Comparison of ENCODE assay signal across 1 cellular context in the genomic region with DNA sequence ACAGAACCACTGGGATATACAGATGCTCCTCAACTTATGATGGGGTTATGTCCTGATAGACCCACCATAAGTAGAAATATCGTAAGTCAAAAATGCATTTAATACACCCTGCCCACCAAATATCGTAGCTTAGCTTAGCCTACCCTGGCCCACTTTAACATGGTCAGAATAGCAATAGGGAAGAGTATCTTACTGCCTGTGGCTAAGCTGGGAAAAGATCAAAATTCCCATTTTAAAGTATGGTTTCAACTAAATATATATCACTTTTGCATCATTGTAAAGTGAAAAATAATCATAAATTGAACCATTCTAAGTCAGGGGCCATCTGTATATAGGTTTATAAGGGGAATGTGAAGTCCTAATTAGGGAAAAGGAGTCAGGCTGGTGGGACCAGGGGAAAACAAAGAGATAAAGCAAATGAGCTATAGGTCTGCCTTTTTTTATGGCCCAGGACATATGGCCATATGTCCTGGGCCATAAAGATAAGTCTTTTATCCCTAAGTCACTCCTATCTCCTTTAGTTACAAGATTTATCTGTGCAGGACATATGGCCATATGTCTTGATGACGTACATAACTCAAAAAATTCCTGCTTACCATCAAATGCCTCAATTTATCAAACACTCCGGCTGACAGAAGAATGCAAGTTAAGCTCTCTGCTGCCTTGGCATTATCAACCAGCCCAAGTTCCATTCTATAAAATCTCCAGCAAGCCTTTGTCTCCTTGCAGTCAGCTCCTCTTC.
TF ChIP-seq lines count a peak whose summit lies in the region.

No MANE protein-coding gene starts in this region.

TF ChIP-seq in K562, 482 proteins besides CTCF, POLR2A, EP300 and RAD21 (continued from another document and continues in another):
- TF ChIP-seq, protein P1, sequence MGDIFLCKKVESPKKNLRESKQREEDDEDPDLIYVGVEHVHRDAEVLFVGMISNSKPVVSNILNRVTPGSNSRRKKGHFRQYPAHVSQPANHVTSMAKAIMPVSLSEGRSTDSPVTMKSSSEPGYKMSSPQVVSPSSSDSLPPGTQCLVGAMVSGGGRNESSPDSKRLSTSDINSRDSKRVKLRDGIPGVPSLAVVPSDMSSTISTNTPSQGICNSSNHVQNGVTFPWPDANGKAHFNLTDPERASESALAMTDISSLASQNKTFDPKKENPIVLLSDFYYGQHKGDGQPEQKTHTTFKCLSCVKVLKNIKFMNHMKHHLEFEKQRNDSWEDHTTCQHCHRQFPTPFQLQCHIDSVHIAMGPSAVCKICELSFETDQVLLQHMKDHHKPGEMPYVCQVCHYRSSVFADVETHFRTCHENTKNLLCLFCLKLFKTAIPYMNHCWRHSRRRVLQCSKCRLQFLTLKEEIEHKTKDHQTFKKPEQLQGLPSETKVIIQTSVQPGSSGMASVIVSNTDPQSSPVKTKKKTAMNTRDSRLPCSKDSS (IDR thresholded peaks at IDR 0.05; ENCODE audit: low read depth, partially characterized antibody) = no peak
- TF ChIP-seq MCM7 (IDR thresholded peaks at IDR 0.05) = no peak; a peak in 1 of 4 replicates
- TF ChIP-seq, protein P2, sequence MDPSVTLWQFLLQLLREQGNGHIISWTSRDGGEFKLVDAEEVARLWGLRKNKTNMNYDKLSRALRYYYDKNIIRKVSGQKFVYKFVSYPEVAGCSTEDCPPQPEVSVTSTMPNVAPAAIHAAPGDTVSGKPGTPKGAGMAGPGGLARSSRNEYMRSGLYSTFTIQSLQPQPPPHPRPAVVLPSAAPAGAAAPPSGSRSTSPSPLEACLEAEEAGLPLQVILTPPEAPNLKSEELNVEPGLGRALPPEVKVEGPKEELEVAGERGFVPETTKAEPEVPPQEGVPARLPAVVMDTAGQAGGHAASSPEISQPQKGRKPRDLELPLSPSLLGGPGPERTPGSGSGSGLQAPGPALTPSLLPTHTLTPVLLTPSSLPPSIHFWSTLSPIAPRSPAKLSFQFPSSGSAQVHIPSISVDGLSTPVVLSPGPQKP (CRISPR knock-in tag; IDR thresholded peaks at IDR 0.05) = no peak
- TF ChIP-seq TBP (optimal IDR thresholded peaks at IDR 0.05; ENCODE audit: low read depth, low read length) = no peak
- no peak for TF ChIP-seq ZBTB8A (IDR thresholded peaks at IDR 0.05; ENCODE audit: partially characterized antibody)
- TF ChIP-seq BHLHE40 (IDR thresholded peaks at IDR 0.05; ENCODE audit: low read length) = peak; percentile 54; the same call in 1 of the 2 replicates
- TF ChIP-seq PHF20 (IDR thresholded peaks at IDR 0.05; ENCODE audit: partially characterized antibody) = no peak
- TF ChIP-seq, protein P3, sequence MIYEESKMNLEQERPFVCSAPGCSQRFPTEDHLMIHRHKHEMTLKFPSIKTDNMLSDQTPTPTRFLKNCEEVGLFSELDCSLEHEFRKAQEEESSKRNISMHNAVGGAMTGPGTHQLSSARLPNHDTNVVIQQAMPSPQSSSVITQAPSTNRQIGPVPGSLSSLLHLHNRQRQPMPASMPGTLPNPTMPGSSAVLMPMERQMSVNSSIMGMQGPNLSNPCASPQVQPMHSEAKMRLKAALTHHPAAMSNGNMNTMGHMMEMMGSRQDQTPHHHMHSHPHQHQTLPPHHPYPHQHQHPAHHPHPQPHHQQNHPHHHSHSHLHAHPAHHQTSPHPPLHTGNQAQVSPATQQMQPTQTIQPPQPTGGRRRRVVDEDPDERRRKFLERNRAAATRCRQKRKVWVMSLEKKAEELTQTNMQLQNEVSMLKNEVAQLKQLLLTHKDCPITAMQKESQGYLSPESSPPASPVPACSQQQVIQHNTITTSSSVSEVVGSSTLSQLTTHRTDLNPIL (CRISPR knock-in tag; IDR thresholded peaks at IDR 0.05) = no peak
- no peak for TF ChIP-seq RUNX1 (IDR thresholded peaks at IDR 0.05; ENCODE audit: low read depth)
- no peak for TF ChIP-seq ZNF324 (CRISPR knock-in tag; IDR thresholded peaks at IDR 0.05)
- peak; percentile 97 for TF ChIP-seq ZNF766 (CRISPR knock-in tag; conservative IDR thresholded peaks at IDR 0.05)
- TF ChIP-seq HMGN3 (IDR thresholded peaks at IDR 0.05; ENCODE audit: borderline replicate concordance, extremely low read depth, insufficient read length, low read depth, low read length) = peak; percentile 99
- TF ChIP-seq, protein P4, sequence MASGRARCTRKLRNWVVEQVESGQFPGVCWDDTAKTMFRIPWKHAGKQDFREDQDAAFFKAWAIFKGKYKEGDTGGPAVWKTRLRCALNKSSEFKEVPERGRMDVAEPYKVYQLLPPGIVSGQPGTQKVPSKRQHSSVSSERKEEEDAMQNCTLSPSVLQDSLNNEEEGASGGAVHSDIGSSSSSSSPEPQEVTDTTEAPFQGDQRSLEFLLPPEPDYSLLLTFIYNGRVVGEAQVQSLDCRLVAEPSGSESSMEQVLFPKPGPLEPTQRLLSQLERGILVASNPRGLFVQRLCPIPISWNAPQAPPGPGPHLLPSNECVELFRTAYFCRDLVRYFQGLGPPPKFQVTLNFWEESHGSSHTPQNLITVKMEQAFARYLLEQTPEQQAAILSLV (tag; IDR thresholded peaks at IDR 0.05) = no peak
- TF ChIP-seq, protein P5, sequence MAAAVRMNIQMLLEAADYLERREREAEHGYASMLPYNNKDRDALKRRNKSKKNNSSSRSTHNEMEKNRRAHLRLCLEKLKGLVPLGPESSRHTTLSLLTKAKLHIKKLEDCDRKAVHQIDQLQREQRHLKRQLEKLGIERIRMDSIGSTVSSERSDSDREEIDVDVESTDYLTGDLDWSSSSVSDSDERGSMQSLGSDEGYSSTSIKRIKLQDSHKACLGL (CRISPR knock-in tag; IDR thresholded peaks at IDR 0.05; ENCODE audit: borderline replicate concordance, poor library complexity, severe bottlenecking) = no peak
- peak; percentile 91 for TF ChIP-seq CREB1 (IDR thresholded peaks at IDR 0.05)
- peak; percentile 48; the same call in 1 of the 2 replicates for TF ChIP-seq CREB1 (CRISPR knock-in tag; IDR thresholded peaks at IDR 0.05)
- TF ChIP-seq ZNF668 (CRISPR knock-in tag; IDR thresholded peaks at IDR 0.05) = 0 out of 2 replicates have a peak, but pooled peaks have one; percentile 41
- TF ChIP-seq, protein P6, sequence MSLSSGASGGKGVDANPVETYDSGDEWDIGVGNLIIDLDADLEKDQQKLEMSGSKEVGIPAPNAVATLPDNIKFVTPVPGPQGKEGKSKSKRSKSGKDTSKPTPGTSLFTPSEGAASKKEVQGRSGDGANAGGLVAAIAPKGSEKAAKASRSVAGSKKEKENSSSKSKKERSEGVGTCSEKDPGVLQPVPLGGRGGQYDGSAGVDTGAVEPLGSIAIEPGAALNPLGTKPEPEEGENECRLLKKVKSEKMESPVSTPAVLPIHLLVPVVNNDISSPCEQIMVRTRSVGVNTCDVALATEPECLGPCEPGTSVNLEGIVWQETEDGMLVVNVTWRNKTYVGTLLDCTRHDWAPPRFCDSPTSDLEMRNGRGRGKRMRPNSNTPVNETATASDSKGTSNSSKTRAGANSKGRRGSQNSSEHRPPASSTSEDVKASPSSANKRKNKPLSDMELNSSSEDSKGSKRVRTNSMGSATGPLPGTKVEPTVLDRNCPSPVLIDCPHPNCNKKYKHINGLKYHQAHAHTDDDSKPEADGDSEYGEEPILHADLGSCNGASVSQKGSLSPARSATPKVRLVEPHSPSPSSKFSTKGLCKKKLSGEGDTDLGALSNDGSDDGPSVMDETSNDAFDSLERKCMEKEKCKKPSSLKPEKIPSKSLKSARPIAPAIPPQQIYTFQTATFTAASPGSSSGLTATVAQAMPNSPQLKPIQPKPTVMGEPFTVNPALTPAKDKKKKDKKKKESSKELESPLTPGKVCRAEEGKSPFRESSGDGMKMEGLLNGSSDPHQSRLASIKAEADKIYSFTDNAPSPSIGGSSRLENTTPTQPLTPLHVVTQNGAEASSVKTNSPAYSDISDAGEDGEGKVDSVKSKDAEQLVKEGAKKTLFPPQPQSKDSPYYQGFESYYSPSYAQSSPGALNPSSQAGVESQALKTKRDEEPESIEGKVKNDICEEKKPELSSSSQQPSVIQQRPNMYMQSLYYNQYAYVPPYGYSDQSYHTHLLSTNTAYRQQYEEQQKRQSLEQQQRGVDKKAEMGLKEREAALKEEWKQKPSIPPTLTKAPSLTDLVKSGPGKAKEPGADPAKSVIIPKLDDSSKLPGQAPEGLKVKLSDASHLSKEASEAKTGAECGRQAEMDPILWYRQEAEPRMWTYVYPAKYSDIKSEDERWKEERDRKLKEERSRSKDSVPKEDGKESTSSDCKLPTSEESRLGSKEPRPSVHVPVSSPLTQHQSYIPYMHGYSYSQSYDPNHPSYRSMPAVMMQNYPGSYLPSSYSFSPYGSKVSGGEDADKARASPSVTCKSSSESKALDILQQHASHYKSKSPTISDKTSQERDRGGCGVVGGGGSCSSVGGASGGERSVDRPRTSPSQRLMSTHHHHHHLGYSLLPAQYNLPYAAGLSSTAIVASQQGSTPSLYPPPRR (CRISPR knock-in tag; IDR thresholded peaks at IDR 0.05; ENCODE audit: borderline replicate concordance) = no peak
- TF ChIP-seq HNRNPL (IDR thresholded peaks at IDR 0.05; ENCODE audit: low read depth, low read length) = no peak
- TF ChIP-seq RBM17 (IDR thresholded peaks at IDR 0.05; ENCODE audit: borderline replicate concordance, low read depth, low read length) = no peak
- no peak for TF ChIP-seq CBX1 (IDR thresholded peaks at IDR 0.05; ENCODE audit: low read depth)
- no peak for TF ChIP-seq ZNF121 (CRISPR knock-in tag; conservative IDR thresholded peaks at IDR 0.05)
- TF ChIP-seq ZNF12 (CRISPR knock-in tag; IDR thresholded peaks at IDR 0.05) = no peak
- no peak for TF ChIP-seq XRCC5 (IDR thresholded peaks at IDR 0.05; ENCODE audit: low read depth, low read length)
- TF ChIP-seq ZNF707 (CRISPR knock-in tag; conservative IDR thresholded peaks at IDR 0.05) = no peak
- TF ChIP-seq, protein P7, sequence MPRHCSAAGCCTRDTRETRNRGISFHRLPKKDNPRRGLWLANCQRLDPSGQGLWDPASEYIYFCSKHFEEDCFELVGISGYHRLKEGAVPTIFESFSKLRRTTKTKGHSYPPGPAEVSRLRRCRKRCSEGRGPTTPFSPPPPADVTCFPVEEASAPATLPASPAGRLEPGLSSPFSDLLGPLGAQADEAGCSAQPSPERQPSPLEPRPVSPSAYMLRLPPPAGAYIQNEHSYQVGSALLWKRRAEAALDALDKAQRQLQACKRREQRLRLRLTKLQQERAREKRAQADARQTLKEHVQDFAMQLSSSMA (CRISPR knock-in tag; IDR thresholded peaks at IDR 0.05) = no peak
- peak; percentile 100 for TF ChIP-seq TAL1 (IDR thresholded peaks at IDR 0.05)
- peak; percentile 80; the same call in 1 of the 2 replicates for TF ChIP-seq PHF21A (IDR thresholded peaks at IDR 0.05; ENCODE audit: borderline replicate concordance, low read depth)
- TF ChIP-seq PHF8 (IDR thresholded peaks at IDR 0.05; ENCODE audit: borderline replicate concordance, low read length) = no peak
- peak; percentile 83 for TF ChIP-seq MEF2D (tag; conservative IDR thresholded peaks at IDR 0.05; ENCODE audit: low read depth)
- TF ChIP-seq, protein P8, sequence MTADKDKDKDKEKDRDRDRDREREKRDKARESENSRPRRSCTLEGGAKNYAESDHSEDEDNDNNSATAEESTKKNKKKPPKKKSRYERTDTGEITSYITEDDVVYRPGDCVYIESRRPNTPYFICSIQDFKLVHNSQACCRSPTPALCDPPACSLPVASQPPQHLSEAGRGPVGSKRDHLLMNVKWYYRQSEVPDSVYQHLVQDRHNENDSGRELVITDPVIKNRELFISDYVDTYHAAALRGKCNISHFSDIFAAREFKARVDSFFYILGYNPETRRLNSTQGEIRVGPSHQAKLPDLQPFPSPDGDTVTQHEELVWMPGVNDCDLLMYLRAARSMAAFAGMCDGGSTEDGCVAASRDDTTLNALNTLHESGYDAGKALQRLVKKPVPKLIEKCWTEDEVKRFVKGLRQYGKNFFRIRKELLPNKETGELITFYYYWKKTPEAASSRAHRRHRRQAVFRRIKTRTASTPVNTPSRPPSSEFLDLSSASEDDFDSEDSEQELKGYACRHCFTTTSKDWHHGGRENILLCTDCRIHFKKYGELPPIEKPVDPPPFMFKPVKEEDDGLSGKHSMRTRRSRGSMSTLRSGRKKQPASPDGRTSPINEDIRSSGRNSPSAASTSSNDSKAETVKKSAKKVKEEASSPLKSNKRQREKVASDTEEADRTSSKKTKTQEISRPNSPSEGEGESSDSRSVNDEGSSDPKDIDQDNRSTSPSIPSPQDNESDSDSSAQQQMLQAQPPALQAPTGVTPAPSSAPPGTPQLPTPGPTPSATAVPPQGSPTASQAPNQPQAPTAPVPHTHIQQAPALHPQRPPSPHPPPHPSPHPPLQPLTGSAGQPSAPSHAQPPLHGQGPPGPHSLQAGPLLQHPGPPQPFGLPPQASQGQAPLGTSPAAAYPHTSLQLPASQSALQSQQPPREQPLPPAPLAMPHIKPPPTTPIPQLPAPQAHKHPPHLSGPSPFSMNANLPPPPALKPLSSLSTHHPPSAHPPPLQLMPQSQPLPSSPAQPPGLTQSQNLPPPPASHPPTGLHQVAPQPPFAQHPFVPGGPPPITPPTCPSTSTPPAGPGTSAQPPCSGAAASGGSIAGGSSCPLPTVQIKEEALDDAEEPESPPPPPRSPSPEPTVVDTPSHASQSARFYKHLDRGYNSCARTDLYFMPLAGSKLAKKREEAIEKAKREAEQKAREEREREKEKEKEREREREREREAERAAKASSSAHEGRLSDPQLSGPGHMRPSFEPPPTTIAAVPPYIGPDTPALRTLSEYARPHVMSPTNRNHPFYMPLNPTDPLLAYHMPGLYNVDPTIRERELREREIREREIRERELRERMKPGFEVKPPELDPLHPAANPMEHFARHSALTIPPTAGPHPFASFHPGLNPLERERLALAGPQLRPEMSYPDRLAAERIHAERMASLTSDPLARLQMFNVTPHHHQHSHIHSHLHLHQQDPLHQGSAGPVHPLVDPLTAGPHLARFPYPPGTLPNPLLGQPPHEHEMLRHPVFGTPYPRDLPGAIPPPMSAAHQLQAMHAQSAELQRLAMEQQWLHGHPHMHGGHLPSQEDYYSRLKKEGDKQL (CRISPR knock-in tag; IDR thresholded peaks at IDR 0.05; ENCODE audit: borderline replicate concordance) = no peak
- peak; percentile 69; the same call in 1 of the 2 replicates for TF ChIP-seq MAFK (IDR thresholded peaks at IDR 0.05; ENCODE audit: low read length)
- TF ChIP-seq PTTG1 (tag; IDR thresholded peaks at IDR 0.05; ENCODE audit: low read depth) = 0 out of 2 replicates have a peak, but pooled peaks have one; percentile 15
- TF ChIP-seq, protein P9, sequence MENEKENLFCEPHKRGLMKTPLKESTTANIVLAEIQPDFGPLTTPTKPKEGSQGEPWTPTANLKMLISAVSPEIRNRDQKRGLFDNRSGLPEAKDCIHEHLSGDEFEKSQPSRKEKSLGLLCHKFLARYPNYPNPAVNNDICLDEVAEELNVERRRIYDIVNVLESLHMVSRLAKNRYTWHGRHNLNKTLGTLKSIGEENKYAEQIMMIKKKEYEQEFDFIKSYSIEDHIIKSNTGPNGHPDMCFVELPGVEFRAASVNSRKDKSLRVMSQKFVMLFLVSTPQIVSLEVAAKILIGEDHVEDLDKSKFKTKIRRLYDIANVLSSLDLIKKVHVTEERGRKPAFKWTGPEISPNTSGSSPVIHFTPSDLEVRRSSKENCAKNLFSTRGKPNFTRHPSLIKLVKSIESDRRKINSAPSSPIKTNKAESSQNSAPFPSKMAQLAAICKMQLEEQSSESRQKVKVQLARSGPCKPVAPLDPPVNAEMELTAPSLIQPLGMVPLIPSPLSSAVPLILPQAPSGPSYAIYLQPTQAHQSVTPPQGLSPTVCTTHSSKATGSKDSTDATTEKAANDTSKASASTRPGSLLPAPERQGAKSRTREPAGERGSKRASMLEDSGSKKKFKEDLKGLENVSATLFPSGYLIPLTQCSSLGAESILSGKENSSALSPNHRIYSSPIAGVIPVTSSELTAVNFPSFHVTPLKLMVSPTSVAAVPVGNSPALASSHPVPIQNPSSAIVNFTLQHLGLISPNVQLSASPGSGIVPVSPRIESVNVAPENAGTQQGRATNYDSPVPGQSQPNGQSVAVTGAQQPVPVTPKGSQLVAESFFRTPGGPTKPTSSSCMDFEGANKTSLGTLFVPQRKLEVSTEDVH (IDR thresholded peaks at IDR 0.05; ENCODE audit: low read depth, partially characterized antibody) = peak; percentile 77
- peak; percentile 99 for TF ChIP-seq TRIM24 (IDR thresholded peaks at IDR 0.05)
- TF ChIP-seq CHD2 (IDR thresholded peaks at IDR 0.05; ENCODE audit: low read depth, low read length) = no peak
- peak; percentile 83; the same call in 1 of the 2 replicates for TF ChIP-seq ZEB2 (IDR thresholded peaks at IDR 0.05)
- TF ChIP-seq ASH1L (IDR thresholded peaks at IDR 0.05; ENCODE audit: borderline replicate concordance, low read depth, partially characterized antibody) = no peak
